Comparison of ENCODE assay signal across 1 cellular context in genomic region chr1:47192458-47193384, GRCh38.
TF ChIP-seq lines count a peak whose summit lies in the region.

No MANE protein-coding gene starts in this region.

TF ChIP-seq in HEK293, 187 proteins besides CTCF, POLR2A, EP300 and RAD21 (continued from another document):
- TF ChIP-seq ZNF398 (tag by site-specific recombination; IDR thresholded peaks at IDR 0.05), result peak; percentile 50; the same call in 1 of the 2 replicates
- no peak for TF ChIP-seq ZNF501 (tag by site-specific recombination; IDR thresholded peaks at IDR 0.05)
- peak; percentile 76 for TF ChIP-seq PRDM4 (tag by site-specific recombination; IDR thresholded peaks at IDR 0.05)
- no peak for TF ChIP-seq ZNF785 (tag by site-specific recombination; IDR thresholded peaks at IDR 0.05)
- TF ChIP-seq ZIC2 (tag by site-specific recombination; IDR thresholded peaks at IDR 0.05), result no peak
- no peak for TF ChIP-seq ZNF473 (tag by site-specific recombination; IDR thresholded peaks at IDR 0.05)
- TF ChIP-seq ZNF112 (tag by site-specific recombination; IDR thresholded peaks at IDR 0.05), result no peak
- TF ChIP-seq ZNF10 (tag by site-specific recombination; IDR thresholded peaks at IDR 0.05), result no peak
- TF ChIP-seq ZNF274 (IDR thresholded peaks at IDR 0.05; ENCODE audit: low read length), result no peak
- TF ChIP-seq ZNF274 (tag by site-specific recombination; IDR thresholded peaks at IDR 0.05; ENCODE audit: borderline replicate concordance), result no peak
- TF ChIP-seq ZNF692 (tag by site-specific recombination; IDR thresholded peaks at IDR 0.05), result peak; percentile 72
- peak; percentile 50; the same call in 1 of the 2 replicates for TF ChIP-seq ZBTB17 (tag by site-specific recombination; IDR thresholded peaks at IDR 0.05)
- TF ChIP-seq ZNF768 (tag by site-specific recombination; IDR thresholded peaks at IDR 0.05), result no peak
- no peak for TF ChIP-seq KLF7 (tag by site-specific recombination; IDR thresholded peaks at IDR 0.05; ENCODE audit: borderline replicate concordance)
- no peak for TF ChIP-seq ZNF843 (tag by site-specific recombination; IDR thresholded peaks at IDR 0.05)
- TF ChIP-seq HOXA7 (CRISPR knock-in tag; IDR thresholded peaks at IDR 0.05; ENCODE audit: borderline replicate concordance), result no peak
- no peak for TF ChIP-seq ZSCAN30 (tag by site-specific recombination; IDR thresholded peaks at IDR 0.05)
- TF ChIP-seq ZBTB8A (tag by site-specific recombination; IDR thresholded peaks at IDR 0.05), result no peak
- TF ChIP-seq ZNF223 (tag by site-specific recombination; IDR thresholded peaks at IDR 0.05), result no peak
- TF ChIP-seq ZNF704 (tag by site-specific recombination; IDR thresholded peaks at IDR 0.05), result no peak
- TF ChIP-seq ZNF416 (tag by site-specific recombination; IDR thresholded peaks at IDR 0.05), result no peak
- no peak for TF ChIP-seq ZNF140 (tag by site-specific recombination; IDR thresholded peaks at IDR 0.05)
- TF ChIP-seq SCRT1 (tag by site-specific recombination; IDR thresholded peaks at IDR 0.05; ENCODE audit: borderline replicate concordance), result no peak
- no peak for TF ChIP-seq OSR2 (tag by site-specific recombination; IDR thresholded peaks at IDR 0.05)
- TF ChIP-seq ZEB2 (tag by site-specific recombination; IDR thresholded peaks at IDR 0.05), result no peak
- TF ChIP-seq ZFP69B (tag by site-specific recombination; IDR thresholded peaks at IDR 0.05), result 0 out of 2 replicates have a peak, but pooled peaks have one; percentile 52
- no peak for TF ChIP-seq ZNF311 (tag by site-specific recombination; IDR thresholded peaks at IDR 0.05; ENCODE audit: borderline replicate concordance)
- peak; percentile 72 for TF ChIP-seq ZNF341 (tag by site-specific recombination; IDR thresholded peaks at IDR 0.05; ENCODE audit: low read depth)
- peak; percentile 33; the same call in 1 of the 2 replicates for TF ChIP-seq ZNF513 (tag by site-specific recombination; IDR thresholded peaks at IDR 0.05)
- no peak for TF ChIP-seq ZNF585B (tag by site-specific recombination; IDR thresholded peaks at IDR 0.05)
